In the genomic region with DNA sequence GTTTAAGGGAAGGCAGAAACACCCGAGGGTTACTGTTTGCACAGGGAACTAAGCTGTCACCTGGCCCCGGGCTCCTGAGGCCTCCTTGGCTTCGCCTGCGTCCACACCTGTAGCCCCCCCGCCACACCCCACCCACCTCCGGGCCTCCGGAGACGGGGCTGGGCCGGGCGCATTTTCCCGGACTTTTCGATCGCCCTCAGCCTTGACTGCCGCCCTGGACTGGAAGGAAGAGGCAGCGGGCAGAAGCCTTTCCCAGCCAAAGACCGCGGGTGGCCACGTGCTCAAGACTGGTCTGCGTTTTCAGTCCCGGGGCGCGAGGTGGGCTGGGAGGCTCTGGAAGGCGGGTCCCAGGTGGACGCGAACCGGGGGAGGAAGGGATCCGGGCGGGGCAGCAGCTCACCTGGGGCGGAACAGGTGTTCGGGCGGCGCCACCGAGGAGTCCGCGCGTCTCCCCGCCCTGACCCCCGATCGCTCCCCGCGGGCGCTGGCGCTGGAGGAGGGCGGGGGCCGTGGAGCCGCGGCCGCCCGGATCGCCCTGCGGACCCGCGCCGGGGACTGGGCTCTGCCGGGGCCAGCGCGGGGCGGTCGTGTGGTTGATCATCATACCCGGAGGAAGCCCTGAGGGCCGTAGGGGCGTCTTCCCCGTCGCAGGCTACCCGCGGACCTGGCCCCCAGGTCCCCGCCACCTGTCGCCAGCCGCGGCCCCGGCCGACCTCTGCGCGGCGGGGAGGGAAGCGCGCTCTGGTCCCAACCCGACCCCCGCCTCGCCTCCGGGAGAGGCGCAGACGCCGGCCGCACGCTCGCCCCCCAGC, we compare ENCODE assay signal across 8 cellular contexts. TPM values are rescaled to one million over a fixed set of nuclear protein-coding genes. Genes with fewer than 3 reads are reported as not detected.
DNase-seq lines count a peak whose midpoint lies in the region; ATAC-seq lines count a peak whose summit lies in the region.

No MANE protein-coding gene starts in this region.

- H3K27me3 ChIP-seq in HUES48 (ENCODE audit: control insufficient read depth, insufficient read depth, low read length) (peaks cover 30% of the 10 kb centered on the region), adipocyte (replicated peaks; ENCODE audit: control insufficient read depth, insufficient read depth, low read length) (no peaks in the 10 kb centered on the region), right cardiac atrium (ENCODE audit: control insufficient read depth, insufficient read depth) (no peaks in the 10 kb centered on the region)

- H3K36me3 ChIP-seq in HUES48 (ENCODE audit: control insufficient read depth, insufficient read depth, low read length) (no peaks in the 10 kb centered on the region), adipocyte (ENCODE audit: control insufficient read depth, insufficient read depth, low read length, severe bottlenecking) (no peaks in the 10 kb centered on the region)

- H3K4me1 ChIP-seq in HUES48 (ENCODE audit: control insufficient read depth, insufficient read depth, low read length) (peaks cover 25% of the 10 kb centered on the region), adipocyte (ENCODE audit: control insufficient read depth, insufficient read depth, low read length) (peaks cover 15% of the 10 kb centered on the region), right cardiac atrium (ENCODE audit: control insufficient read depth, insufficient read depth, low read length) (no peaks in the 10 kb centered on the region)

- no peak overlapping the region; the same call in 1 of the 2 replicates for H3K9ac ChIP-seq in HUES48 (ENCODE audit: low read depth, low read length)
- H3K9ac ChIP-seq in adipocyte (ENCODE audit: low read length): peak overlapping the region; percentile 84

- H3K9me3 ChIP-seq in HUES48 (ENCODE audit: control insufficient read depth, insufficient read depth, low read length): no peaks in the 10 kb centered on the region
- no peaks in the 10 kb centered on the region for H3K9me3 ChIP-seq in adipocyte (ENCODE audit: control insufficient read depth, low read length)
- no peaks in the 10 kb centered on the region for H3K9me3 ChIP-seq in right cardiac atrium (ENCODE audit: control insufficient read depth, low read length)

- ATAC-seq in right cardiac atrium (peak; percentile 17 to 22), HG02571 (IDR thresholded peaks at IDR 0.05; ENCODE audit: unreplicated experiment) (no peak)

- peak; percentile 92 for DNase-seq in ELF-1 (ENCODE audit: low read depth, low spot score)
- DNase-seq in SHP77 (lab: John Stamatoyannopoulos, UW): peak; percentile 84 to 88
- DNase-seq in adipocyte (ENCODE audit: low read depth): peak; percentile 67
- DNase-seq in right cardiac atrium: peak; percentile 70 to 87 (median 86)
- DNase-seq in putamen (ENCODE audit: low spot score): peak; percentile 23
- DNase-seq in HPDE6-E6E7 (ENCODE audit: extremely low spot score): no peak

- peak overlapping the region; percentile 67; the same call in 1 of the 2 replicates for H3K4me3 ChIP-seq in HUES48 (ENCODE audit: low read depth, low read length)
- peak overlapping the region; percentile 84 for H3K4me3 ChIP-seq in adipocyte (ENCODE audit: low read length)
- peak overlapping the region; percentile 51 for H3K4me3 ChIP-seq in right cardiac atrium (ENCODE audit: low read length)

- intact Hi-C loops in right cardiac atrium (cut with DNase I): loop anchor here (5.0 to 10.0 kb wide), 5 partner anchors 158 to 1480 kb away; no protein-coding TSS in a partner anchor

- H3K27ac ChIP-seq in HUES48 (ENCODE audit: low read depth, low read length) (peak overlapping the region; percentile 26), right cardiac atrium (ENCODE audit: low read length) (peak overlapping the region; percentile 26)

- WGBS in right cardiac atrium: under 1% methylated on average over 87 of the region's 87 CpGs

RNA-seq across cellular contexts. Expression of a gene that starts 3.2 kb away (rescaled TPM):
- 100 to 1,000 TPM; 109 to 121 (median 114) TPM for total RNA-seq in right cardiac atrium
- 205 TPM for polyA plus RNA-seq in right cardiac atrium
